17 cellular contexts compared by ENCODE assay signal in genomic region chr10:109696981-109697775, GRCh38.
DNase-seq lines count a peak whose midpoint lies in the region; ATAC-seq and TF ChIP-seq lines count a peak whose summit lies in the region.
"Had no signal": no experiment of that assay in that cellular context is flagged by ENCODE, and none has a peak within 500 bp of the region (broad histone marks: within the 10 kb centered on the region; RNA-seq: fewer than 3 reads in every experiment).

No MANE protein-coding gene starts in this region.

- H3K36me3 ChIP-seq in colonic mucosa (no peaks in the 10 kb centered on the region), aorta (ENCODE audit: control insufficient read depth in 1 of 2, insufficient read depth in 2 of 2, low read length in 1 of 2) (no peaks in the 10 kb centered on the region), thyroid gland (no peaks in the 10 kb centered on the region)

- H3K4me3 ChIP-seq in colonic mucosa = no peak overlapping the region
- no peak overlapping the region for H3K4me3 ChIP-seq in aorta (ENCODE audit: low read length in 2 of 2)
- H3K4me3 ChIP-seq in thyroid gland (replicated peaks in 1 of 3) = no peak overlapping the region

- H3K4me1 ChIP-seq in colonic mucosa = no peaks in the 10 kb centered on the region
- no peaks in the 10 kb centered on the region for H3K4me1 ChIP-seq in aorta (ENCODE audit: control insufficient read depth in 1 of 2, insufficient read depth in 2 of 2, low read length in 2 of 2)
- no peaks in the 10 kb centered on the region for H3K4me1 ChIP-seq in thyroid gland

- 68 to 75% methylated on average over 5 of the region's 5 CpGs for WGBS in aorta, 2 donors
- WGBS in thyroid gland, 2 donors = 85 to 95% methylated on average over 4 to 5 of the region's 5 CpGs

- H3K27ac ChIP-seq in colonic mucosa = peak overlapping the region; percentile 65
- H3K27ac ChIP-seq in aorta (ENCODE audit: low read depth in 1 of 2, low read length in 2 of 2) = no peak overlapping the region
- H3K27ac ChIP-seq in thyroid gland = no peak overlapping the region
- H3K27ac ChIP-seq: 22Rv1, HL-60 had no signal

- no peaks in the 10 kb centered on the region for H3K9me3 ChIP-seq in colonic mucosa
- no peaks in the 10 kb centered on the region for H3K9me3 ChIP-seq in aorta (ENCODE audit: control insufficient read depth, low read length)
- no peaks in the 10 kb centered on the region for H3K9me3 ChIP-seq in thyroid gland

- intact Hi-C loops in colonic mucosa (cut with DNase I) (no loop called here), sciatic nerve (cut with DNase I) (no loop called here), aorta (cut with DNase I) (no loop called here), thyroid gland (cut with DNase I) (no loop called here)

- TF ChIP-seq CTCF in colonic mucosa (IDR thresholded peaks at IDR 0.05) (no peak), thyroid gland (IDR thresholded peaks at IDR 0.05) (no peak)

- no peak for TF ChIP-seq POLR2A in thyroid gland (IDR thresholded peaks at IDR 0.05)

- no peak overlapping the region for H3K9ac ChIP-seq in colonic mucosa (ENCODE audit: low read depth in 2 of 2, low read length in 2 of 2)

- DNase-seq in DMS53 (lab: John Stamatoyannopoulos, UW) = peak; percentile 36
- DNase-seq in DMS53 treated with DMSO at 0.1 percent for 48 hours (lab: John Stamatoyannopoulos, UW; ENCODE audit: unreplicated experiment) = no peak
- DNase-seq in colonic mucosa = no peak
- DNase-seq in sciatic nerve (ENCODE audit: low spot score) = no peak
- no peak for DNase-seq in aorta
- DNase-seq in thyroid gland = no peak
- no peak for DNase-seq in activated effector memory CD4-positive, alpha-beta T cell treated with Interleukin-2 at 50 U/mL for 16 hours
- no peak for DNase-seq in islet precursor cell
- DNase-seq: CD4-positive, alpha-beta memory T cell; DND-41; GOT3; KBM-7; NCI-H1436 treated with DMSO at 0.1 percent for 48 hours; NCI-H2029 treated with DMSO at 0.1 percent for 48 hours; NCI-H524 had no signal

- H3K27me3 ChIP-seq in colonic mucosa (no peaks in the 10 kb centered on the region), aorta (ENCODE audit: control insufficient read depth in 1 of 2, insufficient read depth in 2 of 2, low read length in 1 of 2) (no peaks in the 10 kb centered on the region), thyroid gland (no peaks in the 10 kb centered on the region)

- peak; percentile 88 for ATAC-seq in sciatic nerve
- ATAC-seq in aorta (ENCODE audit: low FRiP score) = peak; percentile 17
